Comparison of ENCODE assay signal across 10 cellular contexts in genomic region chr4:87103691-87104187, GRCh38.
DNase-seq lines count a peak whose midpoint lies in the region; ATAC-seq and TF ChIP-seq lines count a peak whose summit lies in the region.
"Had no signal": no experiment of that assay in that cellular context is flagged by ENCODE, and none has a peak within 500 bp of the region (broad histone marks: within the 10 kb centered on the region; RNA-seq: fewer than 3 reads in every experiment).

No MANE protein-coding gene starts in this region.

- 50% methylated on average over 2 of the region's 2 CpGs for WGBS in mammary epithelial cell (ENCODE audit: low coverage, missing lambda C conversion rate)
- WGBS in aorta, 2 donors: 50 to 60% methylated on average over 2 of the region's 2 CpGs

- intact Hi-C loops in cardiac septum (cut with DNase I) (no loop called here), mammary epithelial cell (cut with micrococcal nuclease) (loop anchor here (1.0 to 2.0 kb wide), 2 partner anchors 17 to 42 kb away; no protein-coding TSS in a partner anchor), aorta (cut with DNase I) (loop anchor here in 1 of 2 donors (5.0 kb wide), 1 partner anchor 171 kb away; no protein-coding TSS in a partner anchor), posterior cingulate gyrus (cut with DNase I) (no loop called here)

- H3K36me3 ChIP-seq in right atrium auricular region (peaks cover 39% of the 10 kb centered on the region), mammary epithelial cell (ENCODE audit: insufficient read depth, low read length) (peaks cover 4% of the 10 kb centered on the region), aorta (ENCODE audit: control insufficient read depth in 1 of 2, insufficient read depth in 2 of 2, low read length in 1 of 2) (peaks cover 0 to 3% of the 10 kb centered on the region in 2 donors)

- peak overlapping the region; percentile 13 for H3K27ac Mint-ChIP-seq in mesothelial cell of epicardium

- no peak overlapping the region for H3K4me3 ChIP-seq in right atrium auricular region
- H3K4me3 ChIP-seq in mammary epithelial cell (replicated peaks in 1 of 3; ENCODE audit: insufficient read depth in 1 of 3, low read depth in 2 of 3, low read length in 3 of 3): no peak overlapping the region
- no peak overlapping the region for H3K4me3 ChIP-seq in aorta (ENCODE audit: low read length in 2 of 2)

- peak overlapping the region; percentile 41 for H3K4me2 ChIP-seq in mammary epithelial cell (ENCODE audit: insufficient read depth, low read depth, low read length)

- H3K27me3 ChIP-seq in right atrium auricular region: no peaks in the 10 kb centered on the region
- no peaks in the 10 kb centered on the region for H3K27me3 ChIP-seq in mammary epithelial cell (ENCODE audit: insufficient read depth, low read length)
- no peaks in the 10 kb centered on the region for H3K27me3 ChIP-seq in aorta (ENCODE audit: control insufficient read depth in 1 of 2, insufficient read depth in 2 of 2, low read length in 1 of 2)

- no peak overlapping the region for H3K4me3 Mint-ChIP-seq in mesothelial cell of epicardium
- H3K4me3 Mint-ChIP-seq: brain had no signal

- peaks cover 19% of the 10 kb centered on the region for H3K4me1 Mint-ChIP-seq in mesothelial cell of epicardium

- DNase-seq in right atrium auricular region (ENCODE audit: low spot score): no peak
- no peak for DNase-seq in cardiac septum (ENCODE audit: low spot score)
- peak; percentile 84 for DNase-seq in mammary epithelial cell
- no peak for DNase-seq in mesothelial cell of epicardium (ENCODE audit: low spot score in 2 of 2, unreplicated experiment in 2 of 2)
- DNase-seq in aorta: no peak
- no peak for DNase-seq in pons (ENCODE audit: low spot score)
- DNase-seq in posterior cingulate gyrus: no peak
- DNase-seq in NCI-H1092 (lab: John Stamatoyannopoulos, UW): no peak
- DNase-seq: NCI-H1092 treated with DMSO at 0.1 percent for 48 hours had no signal

- TF ChIP-seq CTCF in right atrium auricular region (IDR thresholded peaks at IDR 0.05) (no peak), mammary epithelial cell (conservative IDR thresholded peaks at IDR 0.05 in 1 of 2, IDR thresholded peaks at IDR 0.05 in 1 of 2; ENCODE audit: extremely low read depth in 1 of 2, insufficient read depth in 1 of 2, low read depth in 1 of 2, low read length in 2 of 2) (no peak), mesothelial cell of epicardium (IDR thresholded peaks at IDR 0.05; ENCODE audit: unreplicated experiment) (no peak)

- no peak overlapping the region for H3K9ac ChIP-seq in mammary epithelial cell (ENCODE audit: insufficient read depth, low read length)

- H3K4me1 ChIP-seq in right atrium auricular region (peaks cover 0 to 39% of the 10 kb centered on the region in 2 donors), mammary epithelial cell (ENCODE audit: insufficient read depth, low read length) (peaks cover 28% of the 10 kb centered on the region), aorta (ENCODE audit: control insufficient read depth in 1 of 2, insufficient read depth in 2 of 2, low read length in 2 of 2) (peaks cover 0 to 8% of the 10 kb centered on the region in 2 donors)

- peak; percentile 43 for ATAC-seq in aorta (ENCODE audit: low FRiP score)

- BruUV-seq in mammary epithelial cell (replicated peaks; lab: Mats Ljungman, UMichigan): no TSS peak

- peak overlapping the region; percentile 51 to 54 for H3K27ac ChIP-seq in right atrium auricular region
- peak overlapping the region; percentile 78 for H3K27ac ChIP-seq in mammary epithelial cell (ENCODE audit: insufficient read depth, low read depth, low read length)
- H3K27ac ChIP-seq in aorta (ENCODE audit: low read depth in 1 of 2, low read length in 2 of 2): peak overlapping the region; percentile 7 to 80

- CTCF ChIA-PET in mammary epithelial cell (lab: Charles Lee; ENCODE audit: low non-redundant PET): no interaction called here

- dilution Hi-C loops in mammary epithelial cell (cut with HindIII; ENCODE audit: low sequenced_read_pairs): no loop called here

- H2AFZ ChIP-seq in mammary epithelial cell (ENCODE audit: low read depth, low read length): no peak overlapping the region

- no peaks in the 10 kb centered on the region for H3K27me3 Mint-ChIP-seq in mesothelial cell of epicardium (ENCODE audit: low read depth)
- H3K27me3 Mint-ChIP-seq: brain had no signal

- H4K20me1 ChIP-seq in mammary epithelial cell (ENCODE audit: insufficient read depth, low read length): no peaks in the 10 kb centered on the region

- H3K79me2 ChIP-seq in mammary epithelial cell (ENCODE audit: insufficient read depth, low read length): no peaks in the 10 kb centered on the region

- H3K9me3 Mint-ChIP-seq in mesothelial cell of epicardium: no peaks in the 10 kb centered on the region
- H3K9me3 Mint-ChIP-seq: brain had no signal

- peaks cover 2% of the 10 kb centered on the region for H3K36me3 Mint-ChIP-seq in mesothelial cell of epicardium

- in situ Hi-C loops in mammary epithelial cell (cut with MboI; ENCODE audit: low sequenced_read_pairs in 2 of 2): no loop called here

- H3K9me3 ChIP-seq in right atrium auricular region (no peaks in the 10 kb centered on the region), mammary epithelial cell (replicated peaks; ENCODE audit: insufficient read depth, low read length) (no peaks in the 10 kb centered on the region), aorta (ENCODE audit: control insufficient read depth, low read length) (no peaks in the 10 kb centered on the region)
